Comparison of ENCODE assay signal across 24 cellular contexts in the genomic region with DNA sequence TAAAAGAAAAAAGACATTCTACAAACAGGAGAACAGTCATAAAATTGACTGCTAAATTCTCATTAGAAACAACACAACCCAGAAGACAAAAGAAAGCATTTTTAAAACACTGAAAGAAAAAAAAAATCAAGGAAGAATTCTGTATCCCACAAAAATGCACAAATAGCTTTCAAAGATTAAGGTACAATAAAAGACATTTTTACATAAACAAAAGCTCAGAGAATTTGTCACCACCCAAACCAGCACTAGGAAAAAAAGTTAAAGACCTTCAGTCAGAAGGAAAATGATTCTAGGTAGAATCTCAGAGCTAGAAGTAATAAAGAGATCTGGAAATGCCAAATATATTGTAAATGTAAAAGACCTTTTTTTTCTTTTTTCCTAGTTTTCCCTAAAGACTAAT.
"Had no signal": no experiment of that assay in that cellular context is flagged by ENCODE, and none has a peak within 500 bp of the region (broad histone marks: within the 10 kb centered on the region; RNA-seq: fewer than 3 reads in every experiment).

No MANE protein-coding gene starts in this region.

- H3K36me3 ChIP-seq: stomach, suprapubic skin, thoracic aorta, thyroid gland, tibial artery, tibial nerve, transverse colon, upper lobe of left lung, upper lobe of right lung, uterus, vagina had no signal

- H3K4me1 ChIP-seq: stomach, suprapubic skin, thyroid gland, tibial artery, transverse colon, upper lobe of left lung, upper lobe of right lung, uterus, vagina had no signal

- FAIRE-seq: urothelium cell line had no signal

- H3K27ac ChIP-seq: stomach, suprapubic skin, testis, thoracic aorta, thyroid gland, tibial artery, tibial nerve, transverse colon, upper lobe of left lung, upper lobe of right lung, uterus, vagina had no signal

- DNase-seq: stimulated activated CD4-positive, alpha-beta T cell treated with anti-CD3 and anti-CD28 coated beads, Interleukin-2, amount 100 ng/mL, for 48 hours; stimulated activated CD4-positive, alpha-beta T cell treated with anti-CD3 and anti-CD28 coated beads, Interleukin-4, amount 100 ng/mL, for 1 hour; stimulated activated CD4-positive, alpha-beta T cell treated with anti-CD3 and anti-CD28 coated beads, Interleukin-4, amount 100 ng/mL, for 24 hours; stimulated activated CD4-positive, alpha-beta T cell treated with anti-CD3 and anti-CD28 coated beads, Interleukin-4, amount 100 ng/mL, for 4 hours; stimulated activated CD8-positive, alpha-beta memory T cell treated with anti-CD3 and anti-CD28 coated beads, Interleukin-4, amount 100 ng/mL, for 48 hours; stimulated activated naive B cell treated with anti-CD40 and anti-IgM and Interleukin-4, amounts not matched to agents 10 μg/mL and 1 μg/mL and 100 μg/mL, for 72 hours; stimulated activated naive CD4-positive, alpha-beta T cell; stimulated activated naive CD4-positive, alpha-beta T cell treated with Interleukin-2 at 50 U/mL for 16 hours; stimulated activated naive CD8-positive, alpha-beta T cell treated with anti-CD3 and anti-CD28 coated beads, Interleukin-15, amount 100 ng/mL, for 72 hours; stimulated activated naive CD8-positive, alpha-beta T cell treated with anti-CD3 and anti-CD28 coated beads, Interleukin-15, Interleukin-2, amounts not matched to agents 100 U/mL and 50 U/mL, for 24 hours; stomach; testis; thyroid gland; tibial artery; transverse colon; trophoblast cell; upper lobe of left lung; upper lobe of right lung; uterus had no signal

- H3K4me3 ChIP-seq: stomach, suprapubic skin, testis, thoracic aorta, thyroid gland, tibial artery, tibial nerve, transverse colon, upper lobe of left lung, upper lobe of right lung, uterus, vagina had no signal

- H3K9me3 ChIP-seq: suprapubic skin, testis, thoracic aorta, thyroid gland, tibial artery, transverse colon, upper lobe of left lung, uterus, vagina had no signal

- H3K27me3 ChIP-seq: stomach, suprapubic skin, testis, thyroid gland, tibial artery, tibial nerve, transverse colon, upper lobe of left lung, upper lobe of right lung, vagina had no signal
